Comparison of ENCODE assay signal across 2 cellular contexts in the genomic region with DNA sequence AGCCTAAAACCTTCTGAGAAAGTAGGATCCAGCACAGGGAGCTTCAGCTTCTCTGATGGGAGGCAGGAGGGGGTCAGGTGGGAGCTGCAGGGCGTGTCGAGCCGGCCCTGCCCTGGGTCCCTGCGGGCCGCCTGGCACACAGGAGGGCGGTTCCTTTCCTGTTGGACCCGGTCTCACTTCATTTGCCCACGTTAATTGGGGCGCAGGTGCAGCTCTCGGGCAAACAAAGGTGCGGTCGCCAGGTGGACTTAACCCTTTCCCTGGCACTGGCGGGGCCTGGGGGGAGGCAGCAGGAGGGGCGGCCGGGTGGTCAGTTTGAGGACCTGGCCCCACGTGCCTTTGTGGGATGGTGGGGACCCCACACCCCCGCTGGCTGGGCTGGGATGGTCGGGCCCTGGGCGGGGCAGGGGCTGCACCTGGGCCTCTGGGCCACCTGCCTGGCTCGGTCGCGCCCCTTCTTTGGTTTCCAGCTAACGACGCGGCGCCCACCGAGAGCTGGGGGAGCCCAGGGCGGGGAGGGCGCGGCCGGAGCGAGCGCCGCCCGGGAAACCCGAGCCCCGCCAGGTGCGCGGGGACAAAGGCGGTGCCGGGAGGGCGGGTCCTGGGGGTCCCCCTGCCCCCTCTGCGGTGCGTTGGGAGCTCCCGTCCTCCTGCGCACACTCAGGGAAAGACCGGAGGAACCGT.
TF ChIP-seq lines count a peak whose summit lies in the region.

No MANE protein-coding gene starts in this region.

TF ChIP-seq in HCT116, 20 proteins besides CTCF, POLR2A, EP300 and RAD21 (continued from another document):
- TF ChIP-seq REST (IDR thresholded peaks at IDR 0.05; ENCODE audit: low read depth): no peak
- TF ChIP-seq JUND (IDR thresholded peaks at IDR 0.05): no peak
- TF ChIP-seq YY1 (IDR thresholded peaks at IDR 0.05; ENCODE audit: extremely low read depth, insufficient replicate concordance, low read depth, low read length): no peak
- no peak for TF ChIP-seq TCF7L2 (IDR thresholded peaks at IDR 0.05; ENCODE audit: borderline replicate concordance, extremely low read depth, insufficient read depth, insufficient read length)
- TF ChIP-seq FOSL1 (IDR thresholded peaks at IDR 0.05; ENCODE audit: low read depth): no peak

TF ChIP-seq in HEK293T, 16 proteins besides CTCF, POLR2A, EP300 and RAD21 (continued from another document):
- TF ChIP-seq HDGF (IDR thresholded peaks at IDR 0.05; ENCODE audit: borderline replicate concordance) (no peak), L3MBTL2 (conservative IDR thresholded peaks at IDR 0.05) (no peak)
